8 cellular contexts compared by ENCODE assay signal in the genomic region with DNA sequence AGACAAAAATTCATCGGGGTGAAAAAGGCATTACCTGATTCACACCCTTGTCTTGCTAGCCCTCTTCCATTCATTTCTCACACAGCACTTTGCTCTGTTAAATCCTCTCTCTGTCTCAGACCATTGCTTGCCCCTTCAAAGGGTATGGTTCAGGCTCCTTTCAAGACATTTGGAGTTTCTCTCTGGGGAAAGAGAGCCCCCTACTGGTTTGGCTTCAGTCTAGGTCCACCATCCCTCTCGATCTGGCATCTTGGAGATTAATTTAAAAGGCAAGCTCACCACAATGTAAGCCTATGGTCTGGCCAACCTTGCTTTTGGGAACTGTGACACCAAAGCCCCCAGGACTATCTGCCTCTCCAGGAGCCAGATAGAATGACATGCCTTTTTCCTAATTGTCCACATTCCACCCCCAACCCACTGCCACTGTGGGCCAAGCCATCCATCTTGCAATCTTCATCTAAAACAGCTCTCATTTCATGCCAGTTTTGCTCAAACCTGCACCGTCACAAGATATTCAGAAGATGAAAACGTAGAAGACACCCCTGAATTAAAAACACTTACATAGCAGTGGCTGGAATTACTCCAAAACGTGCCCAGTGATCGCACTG.
A peak's percentile ranks its signal among the peaks of the same experiment; 100 is the strongest.
DNase-seq lines count a peak whose midpoint lies in the region; FAIRE-seq and TF ChIP-seq lines count a peak whose summit lies in the region.

No MANE protein-coding gene starts in this region.

- no peaks in the 10 kb centered on the region for H3K9me3 Mint-ChIP-seq in type B pancreatic cell

- no peaks in the 10 kb centered on the region for H3K79me2 ChIP-seq in Karpas-422 (ENCODE audit: low read length)

- H3K4me1 ChIP-seq in Karpas-422 (ENCODE audit: low read length) (no peaks in the 10 kb centered on the region), Peyer's patch (no peaks in the 10 kb centered on the region)

- H3K36me3 ChIP-seq in Karpas-422 (ENCODE audit: insufficient read depth, low read length): no peaks in the 10 kb centered on the region
- H3K36me3 ChIP-seq in Peyer's patch: peaks cover 0 to 7% (median 0%) of the 10 kb centered on the region in 3 donors

- no peak for FAIRE-seq in H54 (lab: Jason Lieb, UNC)

- H3K27me3 Mint-ChIP-seq in type B pancreatic cell: peaks cover 7% of the 10 kb centered on the region

- H3K9ac ChIP-seq in Karpas-422 (ENCODE audit: low read length): no peak overlapping the region

- H3K27ac ChIP-seq in Karpas-422 (ENCODE audit: low read length) (no peak overlapping the region), Peyer's patch (no peak overlapping the region)

- H3K27ac Mint-ChIP-seq in type B pancreatic cell: no peak overlapping the region

- no peaks in the 10 kb centered on the region for H4K20me1 ChIP-seq in Karpas-422 (ENCODE audit: insufficient read depth, low read depth, low read length)

- H3K36me3 Mint-ChIP-seq in type B pancreatic cell: peaks cover 12% of the 10 kb centered on the region

- no peak overlapping the region for H3K4me2 ChIP-seq in Karpas-422 (ENCODE audit: low read depth, low read length, poor library complexity, severe bottlenecking)

- no peak overlapping the region for H3K4me3 ChIP-seq in Karpas-422 (ENCODE audit: low read length)
- no peak overlapping the region for H3K4me3 ChIP-seq in Peyer's patch
- H3K4me3 ChIP-seq in cardiac fibroblast (replicated peaks in 1 of 2; ENCODE audit: low read depth in 2 of 2, low read length in 2 of 2): no peak overlapping the region

- TF ChIP-seq POLR2A in H54 (IDR thresholded peaks at IDR 0.05; ENCODE audit: low read depth, low read length): no peak
- no peak for TF ChIP-seq POLR2A in Peyer's patch (IDR thresholded peaks at IDR 0.05)

- POLR2A ChIA-PET in GM10248 (lab: Yijun Ruan, JAX): no interaction called here

- H3K27me3 ChIP-seq in Karpas-422 (ENCODE audit: low read length) (no peaks in the 10 kb centered on the region), Peyer's patch (no peaks in the 10 kb centered on the region)

- no peak overlapping the region for H3K4me3 Mint-ChIP-seq in type B pancreatic cell

- peaks cover 7% of the 10 kb centered on the region for H3K4me1 Mint-ChIP-seq in type B pancreatic cell (ENCODE audit: unreplicated experiment)

- CTCF ChIA-PET in GM10248 (lab: Yijun Ruan, JAX): interaction anchor here (0.6 to 9.9 kb wide), 45 partner anchors 8 to 538 kb away, joined by 3 to 155 read pairs (median 4); a partner anchor contains a TSS

- no peaks in the 10 kb centered on the region for H3K9me2 ChIP-seq in Karpas-422 (replicated peaks; ENCODE audit: insufficient read depth, low read length)

- DNase-seq in A172 (ENCODE audit: low spot score) (peak; percentile 57), GM10248 (ENCODE audit: extremely low spot score) (peak; percentile 73), H54 (ENCODE audit: insufficient read length, low spot score) (peak; percentile 10), Karpas-422 (peak; percentile 84), Peyer's patch (peak in 2 of 3 donors; percentile 23 to 66), cardiac fibroblast (ENCODE audit: low read depth in 2 of 2) (peak; percentile 68 to 79), kidney tubule cell (ENCODE audit: low spot score) (peak; percentile 60), type B pancreatic cell (ENCODE audit: extremely low spot score, unreplicated experiment) (no peak)

- H3K9me3 ChIP-seq in Karpas-422 (ENCODE audit: low read length): no peaks in the 10 kb centered on the region
- H3K9me3 ChIP-seq in Peyer's patch: no peaks in the 10 kb centered on the region

- TF ChIP-seq CTCF in GM10248 (IDR thresholded peaks at IDR 0.05; ENCODE audit: control extremely low read depth, extremely low read depth, low read depth, missing control alignments) (peak; percentile 61), Peyer's patch (IDR thresholded peaks at IDR 0.05) (peak in 5 of 6 experiments; percentile 20 to 82 (median 76)), cardiac fibroblast (IDR thresholded peaks at IDR 0.05; ENCODE audit: low read depth, low read length) (peak; percentile 75), type B pancreatic cell (conservative IDR thresholded peaks at IDR 0.05) (peak; percentile 83)

- H2AFZ ChIP-seq in Karpas-422 (ENCODE audit: low read length): no peak overlapping the region
